ENCODE assay signal across 1 cellular context in genomic region chr21:31354122-31354521, GRCh38.
TF ChIP-seq lines count a peak whose summit lies in the region.

No MANE protein-coding gene starts in this region.

TF ChIP-seq in HCT116, 20 proteins besides CTCF, POLR2A, EP300 and RAD21 (continued from another document):
- no peak for TF ChIP-seq REST (IDR thresholded peaks at IDR 0.05; ENCODE audit: low read depth)
- TF ChIP-seq SP1 (IDR thresholded peaks at IDR 0.05; ENCODE audit: low read depth): no peak
- TF ChIP-seq JUND (IDR thresholded peaks at IDR 0.05): no peak
TF ChIP-seq in HCT116: peak in this region for 0.
